In the genomic region with DNA sequence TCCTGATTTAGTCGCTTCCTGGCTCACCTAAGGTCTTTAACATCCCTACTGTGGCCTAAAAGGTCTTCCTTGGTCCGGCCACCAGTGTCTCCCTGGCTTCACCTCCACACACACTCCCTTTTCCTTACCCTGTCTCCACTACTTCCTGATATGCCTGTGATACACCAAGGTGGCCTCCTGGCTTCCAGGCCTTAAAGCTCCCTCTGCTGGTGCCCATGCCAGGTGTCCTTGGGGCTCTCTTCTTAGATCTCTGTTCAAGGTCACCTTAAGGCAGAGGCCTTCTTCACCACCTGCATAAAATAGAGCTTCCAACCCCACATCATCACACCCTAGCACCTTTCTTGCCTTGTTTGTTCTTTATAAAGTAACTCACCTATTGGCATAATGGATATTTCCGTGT, we compare ENCODE assay signal across 8 cellular contexts.
A peak's percentile ranks its signal among the peaks of the same experiment; 100 is the strongest.
DNase-seq lines count a peak whose midpoint lies in the region; ATAC-seq and TF ChIP-seq lines count a peak whose summit lies in the region.

No MANE protein-coding gene starts in this region.

- no peak overlapping the region for H3K4me3 ChIP-seq in AG04449 (ENCODE audit: low read depth, low read length)

- no peak for TF ChIP-seq POLR2A in erythroblast (IDR thresholded peaks at IDR 0.05; ENCODE audit: low read length)

- CTCF ChIA-PET in AG04449 (lab: Yijun Ruan, JAX), result interaction anchor here (0.7 to 2.0 kb wide), 8 partner anchors 9 to 290 kb away, joined by 3 to 12 read pairs (median 4); no protein-coding TSS in a partner anchor

- TF ChIP-seq CTCF in AG04449 (IDR thresholded peaks at IDR 0.05; ENCODE audit: insufficient read depth, low read length, missing control alignments), result peak; percentile 48
- no peak for TF ChIP-seq CTCF in GM20000 (IDR thresholded peaks at IDR 0.05; ENCODE audit: extremely low read depth, missing control alignments)

- ATAC-seq in HG03108 (IDR thresholded peaks at IDR 0.05; ENCODE audit: unreplicated experiment) (no peak), HG03378 (IDR thresholded peaks at IDR 0.05; ENCODE audit: unreplicated experiment) (no peak), HG03565 (IDR thresholded peaks at IDR 0.05; ENCODE audit: unreplicated experiment) (no peak)

- DNase-seq in AG04449 (ENCODE audit: low read depth, low spot score) (no peak), GM20000 (ENCODE audit: low spot score) (peak; percentile 14), NCI-H774 (lab: John Stamatoyannopoulos, UW) (peak; percentile 42), erythroblast (lab: John Stamatoyannopoulos, UW) (peak; percentile 2 to 4)
- no peak for DNase-seq in activated effector memory CD4-positive, alpha-beta T cell treated with Interleukin-2 at 50 U/mL for 16 hours

- POLR2A ChIA-PET in AG04449 (lab: Yijun Ruan, JAX), result no interaction called here

Comparison
In these comparisons a context has a peak if more than half of its experiments do, and no peak if none do; other contexts are left out.
1. DNase-seq: peak in GM20000 (single experiment), NCI-H774 (single experiment) and erythroblast (2 of 2); none in AG04449 (single experiment) and activated effector memory CD4-positive, alpha-beta T cell treated with Interleukin-2 at 50 U/mL for 16 hours (single experiment).